ENCODE assay signal across 31 cellular contexts in genomic region chr12:22284871-22285270, GRCh38.
"Had no signal": no experiment of that assay in that cellular context is flagged by ENCODE, and none has a peak within 500 bp of the region (broad histone marks: within the 10 kb centered on the region; RNA-seq: fewer than 3 reads in every experiment).

No MANE protein-coding gene starts in this region.

- H3K27me3 Mint-ChIP-seq: activated CD4-positive, alpha-beta T cell treated with anti-CD3 and anti-CD28 coated beads for 36 hours; activated CD8-positive, alpha-beta memory T cell treated with anti-CD3 and anti-CD28 coated beads, Interleukin-2, amount 10 ng/mL, durations not matched to agents 7 days and 5 days; activated naive CD4-positive, alpha-beta T cell treated with anti-CD3 and anti-CD28 coated beads, Interleukin-2, amount 50 U/mL, for 24 hours had no signal

- H3K9me3 ChIP-seq: body of pancreas, right atrium auricular region, stomach, thyroid gland had no signal

- H3K36me3 ChIP-seq: cardiac muscle cell, right atrium auricular region, stomach, thyroid gland had no signal

- H3K4me3 Mint-ChIP-seq: activated CD4-positive, alpha-beta T cell treated with anti-CD3 and anti-CD28 coated beads for 36 hours; activated CD8-positive, alpha-beta memory T cell treated with anti-CD3 and anti-CD28 coated beads, Interleukin-2, amount 10 ng/mL, durations not matched to agents 7 days and 5 days; activated CD8-positive, alpha-beta T cell treated with anti-CD3 and anti-CD28 coated beads, Interleukin-2, amount 10 ng/mL, durations not matched to agents 7 days and 5 days; activated naive CD4-positive, alpha-beta T cell treated with anti-CD3 and anti-CD28 coated beads, Interleukin-2, amount 50 U/mL, for 24 hours; activated naive CD8-positive, alpha-beta T cell treated with anti-CD3 and anti-CD28 coated beads, Interleukin-2, amount 50 U/mL, for 24 hours; mesothelial cell of epicardium; naive thymus-derived CD4-positive, alpha-beta T cell; stimulated activated naive B cell treated with anti-CD40 and anti-IgM and Interleukin-4, amounts not matched to agents 10 μg/mL and 1 μg/mL and 100 μg/mL, for 72 hours; T-helper 1 cell treated with Interleukin-12 subunit alpha and Interleukin-12 subunit beta and Interleukin-4 antibody, amounts not matched to agents 30 μg/mL and 1 μg/mL, for 36 hours had no signal

- H3K4me3 ChIP-seq: body of pancreas, cardiac muscle cell, coronary artery, dorsolateral prefrontal cortex, right atrium auricular region, stomach, thyroid gland had no signal

- H3K4me1 ChIP-seq: thyroid gland had no signal

- H3K27me3 ChIP-seq: body of pancreas, cardiac muscle cell, dorsolateral prefrontal cortex, right atrium auricular region, stomach, thyroid gland had no signal

- H3K27ac ChIP-seq: body of pancreas, cardiac muscle cell, coronary artery, dorsolateral prefrontal cortex, right atrium auricular region, stomach, thyroid gland had no signal

- DNase-seq: activated CD4-positive, alpha-beta T cell treated with anti-CD3 and anti-CD28 coated beads for 36 hours; activated CD4-positive, CD25-positive, alpha-beta regulatory T cell; activated CD8-positive, alpha-beta memory T cell treated with anti-CD3 and anti-CD28 coated beads, Interleukin-2, amount 10 ng/mL, durations not matched to agents 7 days and 5 days; activated CD8-positive, alpha-beta T cell treated with anti-CD3 and anti-CD28 coated beads, Interleukin-2, amount 10 ng/mL, durations not matched to agents 7 days and 5 days; activated naive CD8-positive, alpha-beta T cell treated with anti-CD3 and anti-CD28 coated beads, Interleukin-2, amount 50 U/mL, for 24 hours; activated T-cell treated with anti-CD3 and anti-CD28 coated beads, Interleukin-2, amount 50 U/mL, for 48 hours; anterior cingulate cortex; body of pancreas; cerebellar nuclear complex; dorsolateral prefrontal cortex; effector memory CD4-positive, alpha-beta T cell; foreskin melanocyte; left cardiac atrium; mammary epithelial cell; naive thymus-derived CD4-positive, alpha-beta T cell; stimulated activated CD4-positive, alpha-beta T cell treated with anti-CD3 and anti-CD28 coated beads, Interleukin-15, amount 100 ng/mL, for 24 hours; stimulated activated CD4-positive, alpha-beta T cell treated with anti-CD3 and anti-CD28 coated beads, Interleukin-2, amount 100 ng/mL, for 24 hours; stimulated activated naive B cell treated with anti-CD40 and anti-IgM and Interleukin-4, amounts not matched to agents 10 μg/mL and 1 μg/mL and 100 μg/mL, for 72 hours; stomach; SW 1271; T1000; thyroid gland had no signal

- H3K9me3 Mint-ChIP-seq: activated naive CD4-positive, alpha-beta T cell treated with anti-CD3 and anti-CD28 coated beads, Interleukin-2, amount 50 U/mL, for 24 hours; activated naive CD8-positive, alpha-beta T cell treated with anti-CD3 and anti-CD28 coated beads, Interleukin-2, amount 50 U/mL, for 24 hours; activated T-helper 2 cell treated with anti-CD3 and anti-CD28 coated beads, Interferon-gamma antibody, Interleukin-2, Interleukin-4, amounts not matched to agents 10 μg/mL and 5 μg/mL and 100 μg/mL, durations not matched to agents 14 hours and 24 hours and 36 hours; mesothelial cell of epicardium; naive thymus-derived CD4-positive, alpha-beta T cell; stimulated activated naive B cell treated with anti-CD40 and anti-IgM and Interleukin-4, amounts not matched to agents 10 μg/mL and 1 μg/mL and 100 μg/mL, for 72 hours; T-helper 1 cell treated with Interleukin-12 subunit alpha and Interleukin-12 subunit beta and Interleukin-4 antibody, amounts not matched to agents 30 μg/mL and 1 μg/mL, for 36 hours had no signal

- H3K27ac Mint-ChIP-seq: activated CD4-positive, alpha-beta T cell treated with anti-CD3 and anti-CD28 coated beads for 36 hours; activated CD8-positive, alpha-beta memory T cell treated with anti-CD3 and anti-CD28 coated beads, Interleukin-2, amount 10 ng/mL, durations not matched to agents 7 days and 5 days; activated CD8-positive, alpha-beta T cell treated with anti-CD3 and anti-CD28 coated beads, Interleukin-2, amount 10 ng/mL, durations not matched to agents 7 days and 5 days; activated naive CD4-positive, alpha-beta T cell treated with anti-CD3 and anti-CD28 coated beads, Interleukin-2, amount 50 U/mL, for 24 hours; activated naive CD8-positive, alpha-beta T cell treated with anti-CD3 and anti-CD28 coated beads, Interleukin-2, amount 50 U/mL, for 24 hours; activated T-helper 2 cell treated with anti-CD3 and anti-CD28 coated beads, Interferon-gamma antibody, Interleukin-2, Interleukin-4, amounts not matched to agents 10 μg/mL and 5 μg/mL and 100 μg/mL, durations not matched to agents 14 hours and 24 hours and 36 hours; mesothelial cell of epicardium; naive thymus-derived CD4-positive, alpha-beta T cell; stimulated activated naive B cell treated with anti-CD40 and anti-IgM and Interleukin-4, amounts not matched to agents 10 μg/mL and 1 μg/mL and 100 μg/mL, for 72 hours; T-helper 1 cell treated with Interleukin-12 subunit alpha and Interleukin-12 subunit beta and Interleukin-4 antibody, amounts not matched to agents 30 μg/mL and 1 μg/mL, for 36 hours had no signal

- FAIRE-seq: islet of Langerhans had no signal

- ATAC-seq: activated CD4-positive, alpha-beta T cell treated with anti-CD3 and anti-CD28 coated beads for 36 hours; activated CD8-positive, alpha-beta memory T cell treated with anti-CD3 and anti-CD28 coated beads, Interleukin-2, amount 10 ng/mL, durations not matched to agents 7 days and 5 days; activated CD8-positive, alpha-beta T cell treated with anti-CD3 and anti-CD28 coated beads, Interleukin-2, amount 10 ng/mL, durations not matched to agents 7 days and 5 days; activated naive CD8-positive, alpha-beta T cell treated with anti-CD3 and anti-CD28 coated beads, Interleukin-2, amount 50 U/mL, for 24 hours; body of pancreas; esophagus mucosa; left cardiac atrium; naive thymus-derived CD4-positive, alpha-beta T cell; stimulated activated naive B cell treated with anti-CD40 and anti-IgM and Interleukin-4, amounts not matched to agents 10 μg/mL and 1 μg/mL and 100 μg/mL, for 72 hours had no signal

- H3K36me3 Mint-ChIP-seq: activated CD8-positive, alpha-beta memory T cell treated with anti-CD3 and anti-CD28 coated beads, Interleukin-2, amount 10 ng/mL, durations not matched to agents 7 days and 5 days; activated naive CD4-positive, alpha-beta T cell treated with anti-CD3 and anti-CD28 coated beads, Interleukin-2, amount 50 U/mL, for 24 hours; mesothelial cell of epicardium; naive thymus-derived CD4-positive, alpha-beta T cell; stimulated activated naive B cell treated with anti-CD40 and anti-IgM and Interleukin-4, amounts not matched to agents 10 μg/mL and 1 μg/mL and 100 μg/mL, for 72 hours had no signal
